In genomic region chr11:62496676-62497075, GRCh38 we compare ENCODE assay signal across 27 cellular contexts. TPM values are rescaled to one million over a fixed set of nuclear protein-coding genes. Genes with fewer than 3 reads are reported as not detected.
DNase-seq lines count a peak whose midpoint lies in the region; ATAC-seq, FAIRE-seq and TF ChIP-seq lines count a peak whose summit lies in the region.
"Had no signal": no experiment of that assay in that cellular context is flagged by ENCODE, and none has a peak within 500 bp of the region (broad histone marks: within the 10 kb centered on the region; RNA-seq: fewer than 3 reads in every experiment).

No MANE protein-coding gene starts in this region.

- no peak overlapping the region for H3K4me3 Mint-ChIP-seq in activated T-cell treated with anti-CD3 and anti-CD28 coated beads, Interleukin-2, amount 50 U/mL, for 4 hours
- H3K4me3 Mint-ChIP-seq: activated T-helper 1 cell treated with anti-CD3 and anti-CD28 coated beads, Interleukin-12 subunit alpha, Interleukin-12 subunit beta, Interleukin-2, Interleukin-4 antibody, amounts not matched to agents 30 ng/mL and 10 ng/mL and 1 ng/mL, durations not matched to agents 14 hours and 24 hours and 36 hours; CD8-positive, alpha-beta T cell; effector memory CD8-positive, alpha-beta T cell; naive thymus-derived CD8-positive, alpha-beta T cell; stimulated activated memory B cell treated with anti-CD40 and anti-IgM and Interleukin-4, amounts not matched to agents 10 μg/mL and 1 μg/mL and 100 μg/mL, for 72 hours had no signal

- H3K9me1 ChIP-seq in K562 (ENCODE audit: control insufficient read depth, insufficient read depth, low read length) = no peaks in the 10 kb centered on the region

- no peaks in the 10 kb centered on the region for H3K4me1 Mint-ChIP-seq in activated T-cell treated with anti-CD3 and anti-CD28 coated beads, Interleukin-2, amount 50 U/mL, for 4 hours (ENCODE audit: low read depth)
- H3K4me1 Mint-ChIP-seq: stimulated activated memory B cell treated with anti-CD40 and anti-IgM and Interleukin-4, amounts not matched to agents 10 μg/mL and 1 μg/mL and 100 μg/mL, for 72 hours had no signal

- no peak overlapping the region for H2BK15ac ChIP-seq in mesenchymal stem cell (ENCODE audit: low read depth, poor library complexity, severe bottlenecking)

- in situ Hi-C loops in HepG2 (cut with HindIII; ENCODE audit: extremely low pct_ligation_motif_present, low pct_unique_long_range_greater_than_20kb) (no loop called here), K562 (cut with MboI) (no loop called here)

- DNase-seq in HepG2 (ENCODE audit: low spot score) (no peak), right lobe of liver (no peak), K562 (ENCODE audit: extremely low read depth in 1 of 4, low spot score in 3 of 4) (no peak), mesenchymal stem cell (no peak), globus pallidus (ENCODE audit: low spot score) (no peak), NK-92 (lab: John Stamatoyannopoulos, UW; ENCODE audit: unreplicated experiment) (no peak), dermis blood vessel endothelial cell (no peak)
- DNase-seq in activated T-cell treated with anti-CD3 and anti-CD28 coated beads, Interleukin-2, amount 50 U/mL, for 4 hours = no peak
- DNase-seq: activated naive CD4-positive, alpha-beta T cell treated with anti-CD3 and anti-CD28 coated beads, Interleukin-2, amount 50 U/mL, for 16 hours; amniotic stem cell; CD8-positive, alpha-beta T cell; effector memory CD8-positive, alpha-beta T cell; glutamatergic neuron; NCI-H2227 treated with DMSO at 0.1 percent for 48 hours; pancreas; stimulated activated CD4-positive, alpha-beta T cell treated with anti-CD3 and anti-CD28 coated beads, Interleukin-4, amount 100 ng/mL, for 4 hours had no signal

- H3K4me2 ChIP-seq in HepG2 (ENCODE audit: low read depth, low read length) = 0 out of 2 replicates have a peak overlapping the region, but pooled peaks have one; percentile 15
- no peak overlapping the region for H3K4me2 ChIP-seq in K562 (ENCODE audit: insufficient read depth, low read length)
- no peak overlapping the region for H3K4me2 ChIP-seq in mesenchymal stem cell (ENCODE audit: low read length, poor library complexity, severe bottlenecking)

- H3K9ac ChIP-seq in HepG2 (ENCODE audit: insufficient read depth, low read depth, low read length) (no peak overlapping the region), K562 (ENCODE audit: insufficient read depth in 1 of 2, low read depth in 2 of 2, low read length in 2 of 2) (no peak overlapping the region), mesenchymal stem cell (ENCODE audit: low read length) (peak overlapping the region; percentile 68)

- 71% methylated on average over 6 of the region's 6 CpGs for WGBS in HepG2 (ENCODE audit: low lambda C conversion rate)
- WGBS in right lobe of liver (ENCODE audit: insufficient coverage, low coverage, low lambda C conversion rate, missing lambda C conversion rate) = 94% methylated on average over 6 of the region's 6 CpGs
- 81% methylated on average over 2 of the region's 6 CpGs for WGBS in K562 (ENCODE audit: insufficient coverage, low coverage, missing lambda C conversion rate)
- WGBS in mesenchymal stem cell = 98% methylated on average over 6 of the region's 6 CpGs

- no peak overlapping the region for H3K14ac ChIP-seq in mesenchymal stem cell (ENCODE audit: low read length in 2 of 2)

- intact Hi-C loops in HepG2 (cut with micrococcal nuclease; ENCODE audit: unreplicated experiment) (loop anchor here (2.0 kb wide), 1 partner anchor 72 kb away; no protein-coding TSS in a partner anchor), right lobe of liver (cut with DNase I) (no loop called here), K562 (cut with micrococcal nuclease) (no loop called here)

- no peak for ATAC-seq in HepG2
- ATAC-seq in right lobe of liver = no peak
- no peak for ATAC-seq in K562
- no peak for ATAC-seq in activated T-cell treated with anti-CD3 and anti-CD28 coated beads, Interleukin-2, amount 50 U/mL, for 4 hours
- ATAC-seq: CD8-positive, alpha-beta T cell; stimulated activated memory B cell treated with anti-CD40 and anti-IgM and Interleukin-4, amounts not matched to agents 10 μg/mL and 1 μg/mL and 100 μg/mL, for 72 hours had no signal

- TF ChIP-seq CTCF in HepG2 (CRISPR knock-in tag; IDR thresholded peaks at IDR 0.05) (no peak), right lobe of liver (IDR thresholded peaks at IDR 0.05) (no peak), K562 (IDR thresholded peaks at IDR 0.05 in 2 of 3, conservative IDR thresholded peaks at IDR 0.05 in 1 of 3; ENCODE audit: insufficient read depth in 2 of 3, low read depth in 1 of 3, low read length in 3 of 3) (no peak)

- no peak overlapping the region for H2BK5ac ChIP-seq in mesenchymal stem cell (ENCODE audit: low read depth, low read length, poor library complexity, severe bottlenecking)

- H3K27ac ChIP-seq in HepG2 (ENCODE audit: extremely low read length, insufficient read depth, low read length) (no peak overlapping the region), right lobe of liver (no peak overlapping the region), K562 (ENCODE audit: extremely low read depth, low read depth, low read length) (no peak overlapping the region), mesenchymal stem cell (ENCODE audit: low read length, poor library complexity, severe bottlenecking) (no peak overlapping the region)
- H3K27ac ChIP-seq: pancreas, right atrium auricular region, SK-N-MC, suprapubic skin had no signal

- H3K4me1 ChIP-seq in HepG2 (ENCODE audit: insufficient read depth, low read length) (peaks cover 71% of the 10 kb centered on the region), right lobe of liver (peaks cover 0 to 8% (median 4%) of the 10 kb centered on the region in 4 donors), K562 (replicated peaks in 1 of 2; ENCODE audit: control insufficient read depth in 2 of 2, insufficient read depth in 2 of 2, low read length in 2 of 2) (peaks cover 25 to 40% of the 10 kb centered on the region in 2 experiments; a peak in 4 of 5 replicates), mesenchymal stem cell (ENCODE audit: control insufficient read depth, insufficient read depth, low read depth, low read length) (peaks cover 10% of the 10 kb centered on the region)
- H3K4me1 ChIP-seq: pancreas had no signal

- TF ChIP-seq EP300 in HepG2 (IDR thresholded peaks at IDR 0.05; ENCODE audit: low read depth in 2 of 2, low read length in 2 of 2) (no peak), HepG2 (CRISPR knock-in tag; IDR thresholded peaks at IDR 0.05; ENCODE audit: borderline replicate concordance) (no peak), K562 (IDR thresholded peaks at IDR 0.05; ENCODE audit: low read length) (no peak)

- H3K9me3 ChIP-seq in HepG2 (ENCODE audit: low read length) (no peaks in the 10 kb centered on the region), right lobe of liver (no peaks in the 10 kb centered on the region), K562 (replicated peaks; ENCODE audit: control insufficient read depth, insufficient read depth, low read depth, low read length) (no peaks in the 10 kb centered on the region), mesenchymal stem cell (ENCODE audit: control insufficient read depth, low read length) (no peaks in the 10 kb centered on the region)
- H3K9me3 ChIP-seq: breast epithelium, MG63, pancreas, right atrium auricular region, suprapubic skin had no signal

- H4K20me1 ChIP-seq in HepG2 (ENCODE audit: insufficient read depth, low read length) (no peaks in the 10 kb centered on the region), K562 (replicated peaks; ENCODE audit: control insufficient read depth, insufficient read depth, low read length) (no peaks in the 10 kb centered on the region)

- no peak overlapping the region for H4K8ac ChIP-seq in mesenchymal stem cell (ENCODE audit: low read length)

- no peak overlapping the region for H2BK12ac ChIP-seq in mesenchymal stem cell (ENCODE audit: low read length in 2 of 2)

- TF ChIP-seq POLR2A in HepG2 (IDR thresholded peaks at IDR 0.05; ENCODE audit: insufficient read depth in 1 of 2, low read depth in 2 of 2, low read length in 2 of 2) = no peak
- no peak for TF ChIP-seq POLR2A in right lobe of liver (IDR thresholded peaks at IDR 0.05)
- no peak for TF ChIP-seq POLR2A in K562 (conservative IDR thresholded peaks at IDR 0.05)

- H3K36me3 Mint-ChIP-seq in activated T-cell treated with anti-CD3 and anti-CD28 coated beads, Interleukin-2, amount 50 U/mL, for 4 hours (ENCODE audit: insufficient read depth) = no peaks in the 10 kb centered on the region
- H3K36me3 Mint-ChIP-seq: CD8-positive, alpha-beta T cell; naive thymus-derived CD8-positive, alpha-beta T cell; stimulated activated memory B cell treated with anti-CD40 and anti-IgM and Interleukin-4, amounts not matched to agents 10 μg/mL and 1 μg/mL and 100 μg/mL, for 72 hours had no signal

- H3K36me3 ChIP-seq in HepG2 (replicated peaks in 1 of 2; ENCODE audit: control insufficient read depth in 1 of 2, insufficient read depth in 2 of 2, low read length in 2 of 2) = no peaks in the 10 kb centered on the region
- H3K36me3 ChIP-seq in right lobe of liver = no peaks in the 10 kb centered on the region
- no peaks in the 10 kb centered on the region for H3K36me3 ChIP-seq in K562 (ENCODE audit: control insufficient read depth, insufficient read depth, low read length)
- H3K36me3 ChIP-seq in mesenchymal stem cell (ENCODE audit: control insufficient read depth in 1 of 2, insufficient read depth in 2 of 2, low read depth in 1 of 2, low read length in 2 of 2) = peaks cover 0 to 5% of the 10 kb centered on the region in 2 experiments
- H3K36me3 ChIP-seq: breast epithelium, MG63, pancreas, right atrium auricular region, suprapubic skin had no signal

- TF ChIP-seq RAD21 in HepG2 (CRISPR knock-in tag; IDR thresholded peaks at IDR 0.05) (no peak), K562 (CRISPR knock-in tag; conservative IDR thresholded peaks at IDR 0.05 in 1 of 2, IDR thresholded peaks at IDR 0.05 in 1 of 2) (no peak)

- no peak overlapping the region for H2AK5ac ChIP-seq in mesenchymal stem cell (ENCODE audit: low read length, severe bottlenecking)

- H3K4ac ChIP-seq in mesenchymal stem cell (ENCODE audit: low read depth in 1 of 2, low read length in 2 of 2) = no peak overlapping the region

- CTCF ChIA-PET in HepG2 (lab: Yijun Ruan, JAX; ENCODE audit: low intra/inter-chr PET ratio, low total read pairs) = interaction anchor here (1.3 to 1.6 kb wide), 3 partner anchors 46 to 64 kb away, joined by 3 to 5 read pairs (median 4); partner anchors contain the start of gene AHNAK
- CTCF ChIA-PET in K562 (lab: Yijun Ruan, JAX; ENCODE audit: low intra/inter-chr PET ratio) = no interaction called here

- BruUV-seq in HepG2 (replicated peaks; lab: Mats Ljungman, UMichigan) = no TSS peak
- BruUV-seq in K562 (replicated peaks; lab: Mats Ljungman, UMichigan) = no TSS peak

- POLR2A ChIA-PET in HepG2 (lab: Yijun Ruan, JAX) (interaction anchor here (1.0 kb wide), 2 partner anchors 47 to 95 kb away, joined by 3 to 4 read pairs; partner anchors contain the start of gene TUT1), K562 (lab: Yijun Ruan, JAX) (interaction anchor here (0.6 to 1.2 kb wide), 2 partner anchors 17 to 287 kb away, joined by 3 read pairs; no protein-coding TSS in a partner anchor)

- no peak overlapping the region for H3K23ac ChIP-seq in mesenchymal stem cell (ENCODE audit: low read length in 2 of 2)

- no peak overlapping the region for H3K18ac ChIP-seq in mesenchymal stem cell (ENCODE audit: low read depth in 1 of 2, low read length in 2 of 2)

- H2AFZ ChIP-seq in HepG2 (ENCODE audit: low read length) (no peak overlapping the region), K562 (ENCODE audit: low read depth, low read length) (no peak overlapping the region), mesenchymal stem cell (ENCODE audit: low read depth, low read length) (no peak overlapping the region)

- FAIRE-seq in HepG2 (lab: Jason Lieb, UNC) (no peak), K562 (lab: Jason Lieb, UNC) (no peak)
- FAIRE-seq: colon, H1, pancreas, TTC549 had no signal

- no peaks in the 10 kb centered on the region for H3K27me3 ChIP-seq in HepG2 (ENCODE audit: control insufficient read depth in 1 of 2, insufficient read depth in 2 of 2, low read length in 2 of 2)
- no peaks in the 10 kb centered on the region for H3K27me3 ChIP-seq in right lobe of liver
- no peaks in the 10 kb centered on the region for H3K27me3 ChIP-seq in K562 (ENCODE audit: control insufficient read depth in 2 of 2, insufficient read depth in 2 of 2, low read length in 2 of 2)
- no peaks in the 10 kb centered on the region for H3K27me3 ChIP-seq in mesenchymal stem cell (ENCODE audit: control insufficient read depth in 1 of 2, insufficient read depth in 1 of 2, low read length in 2 of 2)
- H3K27me3 ChIP-seq: breast epithelium, MG63, pancreas, right atrium auricular region, suprapubic skin had no signal

- no peak overlapping the region for H2BK120ac ChIP-seq in mesenchymal stem cell (ENCODE audit: low read depth, low read length)

- H3K27me3 Mint-ChIP-seq in activated T-cell treated with anti-CD3 and anti-CD28 coated beads, Interleukin-2, amount 50 U/mL, for 4 hours (ENCODE audit: low read depth) = no peaks in the 10 kb centered on the region
- H3K27me3 Mint-ChIP-seq: effector memory CD8-positive, alpha-beta T cell had no signal

- H3K9me3 Mint-ChIP-seq in activated T-cell treated with anti-CD3 and anti-CD28 coated beads, Interleukin-2, amount 50 U/mL, for 4 hours = no peaks in the 10 kb centered on the region
- H3K9me3 Mint-ChIP-seq: activated T-helper 1 cell treated with anti-CD3 and anti-CD28 coated beads, Interleukin-12 subunit alpha, Interleukin-12 subunit beta, Interleukin-2, Interleukin-4 antibody, amounts not matched to agents 30 ng/mL and 10 ng/mL and 1 ng/mL, durations not matched to agents 14 hours and 24 hours and 36 hours; CD8-positive, alpha-beta T cell; effector memory CD8-positive, alpha-beta T cell; naive thymus-derived CD8-positive, alpha-beta T cell; stimulated activated memory B cell treated with anti-CD40 and anti-IgM and Interleukin-4, amounts not matched to agents 10 μg/mL and 1 μg/mL and 100 μg/mL, for 72 hours had no signal

- H4K91ac ChIP-seq in mesenchymal stem cell (ENCODE audit: low read length) = no peak overlapping the region

- H3K79me1 ChIP-seq in mesenchymal stem cell (replicated peaks; ENCODE audit: low read length, poor library complexity, severe bottlenecking) = no peaks in the 10 kb centered on the region

- H3K4me3 ChIP-seq in HepG2 (replicated peaks in 1 of 3; ENCODE audit: insufficient read depth in 1 of 3, low read depth in 2 of 3, low read length in 3 of 3) (no peak overlapping the region), right lobe of liver (no peak overlapping the region), K562 (no peak overlapping the region), mesenchymal stem cell (ENCODE audit: insufficient read depth in 1 of 2, low read depth in 1 of 2, low read length in 2 of 2) (no peak overlapping the region)
- H3K4me3 ChIP-seq: breast epithelium, MG63, pancreas, right atrium auricular region, SK-N-MC, suprapubic skin had no signal

- H3K79me2 ChIP-seq in HepG2 (ENCODE audit: insufficient read depth, low read length) (no peaks in the 10 kb centered on the region), K562 (ENCODE audit: control insufficient read depth, insufficient read depth, low read length) (no peaks in the 10 kb centered on the region)

RNA-seq across cellular contexts. Expression of gene AHNAK, which starts 49.9 kb away (rescaled TPM):
- total RNA-seq in HepG2 (2016; rRNA removed; fragmentation: Illumina TruSeq; extraction: Trizol) (25.0 and 40.6 TPM in 2 replicates), right lobe of liver (100 to 1,000 TPM in 4 of 6 experiments, 10 to 100 TPM in 2; 91.0 to 180 (median 113) TPM), K562 (2014; rRNA removed) (66.4 and 75.0 TPM in 2 replicates), K562 (2014; rRNA removed; fragmentation: Illumina TruSeq; extraction: Trizol) (44.1 and 45.1 TPM in 2 replicates), K562 (2015; rRNA removed; fragmentation: Illumina TruSeq; extraction: Trizol) (71.3 and 71.7 TPM in 2 replicates), K562 (2021) (89.2 and 89.7 TPM in 2 replicates), dermis blood vessel endothelial cell (517 and 766 TPM in 2 replicates)
- 2.9 and 3.7 TPM in 2 replicates for total RNA-seq in HepG2 (2016; cell fraction: cytosol; rRNA removed; fragmentation: Illumina TruSeq; extraction: Trizol; ENCODE audit: low read depth)
- 23.2 and 34.7 TPM in 2 replicates for total RNA-seq in HepG2 (2016; cell fraction: insoluble cytoplasmic fraction; rRNA removed; fragmentation: Illumina TruSeq; extraction: Trizol)
- 6.6 and 7.4 TPM in 2 replicates for total RNA-seq in HepG2 (2016; cell fraction: membrane; rRNA removed; fragmentation: Illumina TruSeq; extraction: Trizol)
- total RNA-seq in HepG2 (2016; cell fraction: nucleus; rRNA removed; fragmentation: Illumina TruSeq; extraction: Trizol) = 76.4 and 80.4 TPM in 2 replicates
- polyA plus RNA-seq in HepG2 (2011; rRNA removed) (22.8 and 23.4 TPM in 2 replicates), K562 (2011; rRNA removed) (17.6 and 33.5 TPM in 2 replicates), K562 (2014; fragmentation: Illumina TruSeq; extraction: Trizol) (35.3 and 45.0 TPM in 2 replicates), K562 (2014; fragmentation: Nextera tagmentation; extraction: Ambion mirVana) (1 to 10 TPM; 1.5 to 2.5 TPM), K562 (2014; rRNA removed) (26.0 and 30.1 TPM in 2 replicates)
- 14.7 and 20.1 TPM in 2 replicates for polyA plus RNA-seq in HepG2 (2011; cell fraction: cytosol; rRNA removed)
- 57.1 and 57.5 TPM in 2 replicates for polyA plus RNA-seq in HepG2 (2011; cell fraction: nucleus; rRNA removed)
- polyA plus RNA-seq in HepG2 (2012) = 55.5 and 61.9 TPM in 2 replicates
- 0.98 and 1.1 TPM in 2 replicates for polyA plus RNA-seq in HepG2 (2016; cell fraction: cytosol; fragmentation: Illumina TruSeq; extraction: Trizol; ENCODE audit: low read depth)
- 11.6 and 12.9 TPM in 2 replicates for polyA plus RNA-seq in HepG2 (2016; cell fraction: insoluble cytoplasmic fraction; fragmentation: Illumina TruSeq; extraction: Trizol; ENCODE audit: low read depth)
- 2.0 and 2.1 TPM in 2 replicates for polyA plus RNA-seq in HepG2 (2016; cell fraction: membrane; fragmentation: Illumina TruSeq; extraction: Trizol; ENCODE audit: low read depth)
- polyA plus RNA-seq in HepG2 (2016; cell fraction: nucleus; fragmentation: Illumina TruSeq; extraction: Trizol; ENCODE audit: insufficient read depth, low read depth) = 33.5 and 38.4 TPM in 2 replicates
- 99.6 and 234 TPM in 2 replicates for polyA minus RNA-seq in HepG2 (2011; rRNA and poly(A)+ RNA removed; ENCODE audit: low replicate concordance)
- 122 and 157 TPM in 2 replicates for polyA minus RNA-seq in HepG2 (2011; cell fraction: cytosol; rRNA and poly(A)+ RNA removed)
- polyA minus RNA-seq in HepG2 (2011; cell fraction: nucleus; rRNA and poly(A)+ RNA removed) = 192 and 213 TPM in 2 replicates
- 39.7 and 135 TPM in 2 replicates for total RNA-seq in K562 (2011; cell fraction: chromatin; rRNA removed; ENCODE audit: low replicate concordance)
- total RNA-seq in K562 (2011; cell fraction: nucleolus; rRNA removed) = 22.0 and 31.1 TPM in 2 replicates
- 33.6 and 34.6 TPM in 2 replicates for total RNA-seq in K562 (2011; cell fraction: nucleoplasm; rRNA removed)
- 5.7 and 18.0 TPM in 2 replicates for polyA plus RNA-seq in K562 (2011; cell fraction: cytosol; rRNA removed)
- 53.7 and 161 TPM in 2 replicates for polyA plus RNA-seq in K562 (2011; cell fraction: nucleus; rRNA removed)
- 43.6 and 58.2 TPM in 2 replicates for polyA plus RNA-seq in K562 (2012)
- polyA minus RNA-seq in K562 (2011; rRNA and poly(A)+ RNA removed) = 82.9 and 138 TPM in 2 replicates
- 55.4 and 84.5 TPM in 2 replicates for polyA minus RNA-seq in K562 (2011; cell fraction: cytosol; rRNA and poly(A)+ RNA removed)
- polyA minus RNA-seq in K562 (2011; cell fraction: nucleus; rRNA and poly(A)+ RNA removed) = 20.5 and 109 TPM in 2 replicates
- polyA plus RNA-seq in mesenchymal stem cell (2013, experiment 1 of 2) = 71.8 TPM
- 65.2 TPM for polyA plus RNA-seq in mesenchymal stem cell (2013, experiment 2 of 2)
- 10 to 100 TPM; 12.3 to 22.7 (median 13.3) TPM for total RNA-seq in activated T-cell treated with anti-CD3 and anti-CD28 coated beads, Interleukin-2, amount 50 U/mL, for 4 hours

Comparison
In these comparisons a context has a peak if more than half of its experiments do, and no peak if none do; other contexts are left out.
1. Of the 241 proteins assayed by ChIP-seq in both HepG2 and K562: peak only in HepG2: none; only in K562: ZNF512; in both: none; in neither: 239; mixed calls (peak in some experiments, not most) for 1.